1 cellular context compared by ENCODE assay signal in genomic region chr11:34679681-34680080, GRCh38.
TF ChIP-seq lines count a peak whose summit lies in the region.

No MANE protein-coding gene starts in this region.

TF ChIP-seq in H1, 55 proteins besides CTCF, POLR2A, EP300 and RAD21:
- TF ChIP-seq SP2 (IDR thresholded peaks at IDR 0.05; ENCODE audit: low read length), result no peak
- TF ChIP-seq HDAC6 (IDR thresholded peaks at IDR 0.05; ENCODE audit: low read depth, low read length), result no peak
- TF ChIP-seq TCF12 (IDR thresholded peaks at IDR 0.05; ENCODE audit: low read depth, low read length), result no peak
- TF ChIP-seq CHD7 (IDR thresholded peaks at IDR 0.05; ENCODE audit: insufficient replicate concordance, low read length), result no peak
- no peak for TF ChIP-seq HDAC2 (IDR thresholded peaks at IDR 0.05; ENCODE audit: borderline replicate concordance in 1 of 2, low read depth in 2 of 2, low read length in 2 of 2)
- TF ChIP-seq RFX5 (IDR thresholded peaks at IDR 0.05; ENCODE audit: borderline replicate concordance, low read depth, low read length), result no peak
- TF ChIP-seq RBBP5 (IDR thresholded peaks at IDR 0.05; ENCODE audit: borderline replicate concordance, low read depth, low read length), result no peak
- no peak for TF ChIP-seq JUND (IDR thresholded peaks at IDR 0.05; ENCODE audit: low read length)
- no peak for TF ChIP-seq RXRA (IDR thresholded peaks at IDR 0.05; ENCODE audit: insufficient read depth, low read depth, low read length)
TF ChIP-seq in H1: peak in this region for 0.
